18 cellular contexts compared by ENCODE assay signal in genomic region chrX:150905293-150905692, GRCh38. TPM values are rescaled to one million over a fixed set of nuclear protein-coding genes. Genes with fewer than 3 reads are reported as not detected.
DNase-seq lines count a peak whose midpoint lies in the region; ATAC-seq, FAIRE-seq and TF ChIP-seq lines count a peak whose summit lies in the region.
"Had no signal": no experiment of that assay in that cellular context is flagged by ENCODE, and none has a peak within 500 bp of the region (broad histone marks: within the 10 kb centered on the region; RNA-seq: fewer than 3 reads in every experiment).

No MANE protein-coding gene starts in this region.

- TF ChIP-seq CTCF in H9 (conservative IDR thresholded peaks at IDR 0.05) (no peak), bronchial epithelial cell (IDR thresholded peaks at IDR 0.05; ENCODE audit: insufficient read depth, low read length, severe bottlenecking) (no peak), glutamatergic neuron (IDR thresholded peaks at IDR 0.05; ENCODE audit: partially characterized antibody, unreplicated experiment) (no peak), GM13976 (IDR thresholded peaks at IDR 0.05; ENCODE audit: borderline replicate concordance, control extremely low read depth, extremely low read depth, insufficient read depth, missing control alignments) (no peak), Caco-2 (IDR thresholded peaks at IDR 0.05; ENCODE audit: insufficient read depth in 1 of 2, low read depth in 1 of 2, low read length in 1 of 2, severe bottlenecking in 1 of 2, unreplicated experiment in 1 of 2) (no peak)

- H3K14ac ChIP-seq in H9 (ENCODE audit: insufficient read depth, low read length) = no peak overlapping the region; the same call in 1 of the 2 replicates

- H3K4me2 ChIP-seq in H9 (ENCODE audit: insufficient read depth, insufficient read length, low read length) = no peak overlapping the region

- intact Hi-C loops in left colon (cut with DNase I, micrococcal nuclease) (no loop called here), Caco-2 (cut with micrococcal nuclease; ENCODE audit: unreplicated experiment) (no loop called here)

- BruUV-seq in Caco-2 (replicated peaks; lab: Mats Ljungman, UMichigan) = no TSS peak

- H3K9me3 ChIP-seq in H9 (ENCODE audit: control insufficient read depth, low read depth, low read length) = no peaks in the 10 kb centered on the region
- H3K9me3 ChIP-seq in Caco-2 = no peaks in the 10 kb centered on the region

- ATAC-seq in left colon = peak; percentile 67
- ATAC-seq: CD8-positive, alpha-beta T cell had no signal

- no peak overlapping the region for H3K23ac ChIP-seq in H9 (ENCODE audit: insufficient read length, low read depth, low read length)

- H2BK5ac ChIP-seq in H9 (ENCODE audit: insufficient read length, low read length) = no peak overlapping the region

- H3K27ac ChIP-seq in H9 (ENCODE audit: insufficient read length, low read depth, low read length) = no peak overlapping the region
- H3K27ac ChIP-seq: C4-2B, GM23248 had no signal

- H3K27me3 Mint-ChIP-seq in H9 (ENCODE audit: low read depth) (peaks cover 10% of the 10 kb centered on the region), glutamatergic neuron (ENCODE audit: unreplicated experiment) (no peaks in the 10 kb centered on the region), Caco-2 (ENCODE audit: insufficient read depth, unreplicated experiment) (peaks cover 13% of the 10 kb centered on the region)

- H3K4ac ChIP-seq in H9 (ENCODE audit: low read depth, low read length) = no peak overlapping the region

- no peak overlapping the region for H2AFZ ChIP-seq in H9 (ENCODE audit: low read length)
- H2AFZ ChIP-seq: GM23248 had no signal

- no peak overlapping the region for H3K18ac ChIP-seq in H9 (ENCODE audit: insufficient read length, low read depth, low read length)

- H3K56ac ChIP-seq in H9 (ENCODE audit: insufficient read length, low read depth, low read length) = no peak overlapping the region

- H3K36me3 ChIP-seq in bronchial epithelial cell (ENCODE audit: control insufficient read depth, insufficient read depth, low read length) (no peaks in the 10 kb centered on the region), Caco-2 (ENCODE audit: control insufficient read depth, insufficient read depth, low read length) (no peaks in the 10 kb centered on the region)

- H2BK20ac ChIP-seq in H9 (ENCODE audit: low read depth, low read length, poor library complexity, severe bottlenecking) = no peak overlapping the region

- no peaks in the 10 kb centered on the region for H4K20me1 ChIP-seq in H9 (ENCODE audit: control insufficient read depth, insufficient read depth, insufficient read length)

- no peaks in the 10 kb centered on the region; the same call in 1 of the 2 replicates for H3K27me3 ChIP-seq in H9 (ENCODE audit: insufficient read depth, low read length)
- H3K27me3 ChIP-seq in bronchial epithelial cell (ENCODE audit: control insufficient read depth, insufficient read depth, low read length) = no peaks in the 10 kb centered on the region
- no peaks in the 10 kb centered on the region for H3K27me3 ChIP-seq in Caco-2 (replicated peaks; ENCODE audit: control insufficient read depth, insufficient read depth, low read length)

- peaks cover 57 to 72% of the 10 kb centered on the region in 2 experiments for H3K9me3 Mint-ChIP-seq in H9
- no peaks in the 10 kb centered on the region for H3K9me3 Mint-ChIP-seq in glutamatergic neuron (ENCODE audit: unreplicated experiment)
- H3K9me3 Mint-ChIP-seq in Caco-2 (ENCODE audit: unreplicated experiment) = no peaks in the 10 kb centered on the region
- H3K9me3 Mint-ChIP-seq: CD4-positive, CD25-positive, alpha-beta regulatory T cell; CD8-positive, alpha-beta T cell had no signal

- CTCF ChIA-PET in Caco-2 (lab: Charles Lee) = no interaction called here

- no peak overlapping the region for H4K91ac ChIP-seq in H9 (ENCODE audit: insufficient read length, low read depth, low read length)

- H3T11ph ChIP-seq in H9 (ENCODE audit: low read length) = no peak overlapping the region

- H2BK12ac ChIP-seq in H9 (ENCODE audit: insufficient read length, low read depth, low read length) = peak overlapping the region; percentile 38

- POLR2A ChIA-PET in Caco-2 (lab: Charles Lee) = no interaction called here

- H3K27ac Mint-ChIP-seq in H9 (peak overlapping the region in 1 of 3 experiments; percentile 33; a peak in 1 of 7 replicates), glutamatergic neuron (ENCODE audit: unreplicated experiment) (no peak overlapping the region), Caco-2 (ENCODE audit: unreplicated experiment) (no peak overlapping the region)
- H3K27ac Mint-ChIP-seq: CD4-positive, CD25-positive, alpha-beta regulatory T cell; CD8-positive, alpha-beta T cell had no signal

- peaks cover 0 to 5% (median 4%) of the 10 kb centered on the region in 3 experiments; a peak in 4 of 7 replicates for H3K36me3 Mint-ChIP-seq in H9 (ENCODE audit: insufficient read depth in 1 of 3, low read depth in 3 of 3)
- H3K36me3 Mint-ChIP-seq in glutamatergic neuron (ENCODE audit: unreplicated experiment) = no peaks in the 10 kb centered on the region
- H3K36me3 Mint-ChIP-seq in Caco-2 (ENCODE audit: insufficient read depth, unreplicated experiment) = no peaks in the 10 kb centered on the region
- H3K36me3 Mint-ChIP-seq: CD4-positive, CD25-positive, alpha-beta regulatory T cell; CD8-positive, alpha-beta T cell had no signal

- WGBS in H9 (ENCODE audit: extremely low coverage, insufficient read length, low lambda C conversion rate) = no CpG with 5 or more reads among the region's 3 CpGs

- H3K23me2 ChIP-seq in H9 (ENCODE audit: insufficient read length, low read depth, low read length, poor library complexity, severe bottlenecking) = peaks cover 10% of the 10 kb centered on the region

- no peaks in the 10 kb centered on the region for H3K79me2 ChIP-seq in H9 (ENCODE audit: insufficient read depth, low read length)

- H2AK5ac ChIP-seq in H9 (ENCODE audit: insufficient read length, low read length) = no peak overlapping the region

- no peak overlapping the region for H3K4me3 ChIP-seq in bronchial epithelial cell (ENCODE audit: low read depth, low read length)
- H3K4me3 ChIP-seq in Caco-2 (ENCODE audit: low read depth, low read length) = no peak overlapping the region
- H3K4me3 ChIP-seq: GM23248 had no signal

- DNase-seq in H9 = no peak
- no peak for DNase-seq in bronchial epithelial cell (ENCODE audit: low read depth)
- no peak for DNase-seq in left colon
- no peak for DNase-seq in glutamatergic neuron
- no peak for DNase-seq in GM13976 (ENCODE audit: low spot score)
- DNase-seq in Caco-2 = no peak
- DNase-seq: CD4-positive, CD25-positive, alpha-beta regulatory T cell; CD8-positive, alpha-beta T cell; DMS 273 treated with DMSO at 0.1 percent for 48 hours; DMS79 treated with DMSO at 0.1 percent for 48 hours; GF-D8; GM23248; HCEC 1CT had no signal

- no peaks in the 10 kb centered on the region for H3K79me1 ChIP-seq in H9 (ENCODE audit: insufficient read depth, low read depth, low read length, poor library complexity, severe bottlenecking)

- H3K9ac ChIP-seq in H9 (ENCODE audit: extremely low read depth, insufficient read length, low read length) = no peak overlapping the region
- H3K9ac ChIP-seq: GM23248 had no signal

- H3K4me1 ChIP-seq in H9 (ENCODE audit: insufficient read depth, low read length) (peaks cover 19% of the 10 kb centered on the region; the same call in 1 of the 2 replicates), Caco-2 (no peaks in the 10 kb centered on the region)

- H4K5ac ChIP-seq in H9 (ENCODE audit: insufficient read length, low read depth, low read length) = no peak overlapping the region

- no peak overlapping the region for H2BK120ac ChIP-seq in H9 (ENCODE audit: low read depth, low read length, poor library complexity, severe bottlenecking)

- H3K4me3 Mint-ChIP-seq in H9 (peak overlapping the region in 1 of 2 experiments; percentile 29; a peak in 1 of 5 replicates), glutamatergic neuron (ENCODE audit: unreplicated experiment) (no peak overlapping the region), Caco-2 (ENCODE audit: unreplicated experiment) (no peak overlapping the region)
- H3K4me3 Mint-ChIP-seq: CD4-positive, CD25-positive, alpha-beta regulatory T cell; CD8-positive, alpha-beta T cell had no signal

- peak; percentile 28 for FAIRE-seq in bronchial epithelial cell (lab: Jason Lieb, UNC)
- FAIRE-seq: D721Med, GM12891, GM19239, H54 had no signal

- H3K4me1 Mint-ChIP-seq in H9 (peaks cover 36 to 46% of the 10 kb centered on the region in 2 experiments), glutamatergic neuron (ENCODE audit: low read depth, unreplicated experiment) (peaks cover 8% of the 10 kb centered on the region), Caco-2 (ENCODE audit: low read depth, unreplicated experiment) (no peaks in the 10 kb centered on the region)
- H3K4me1 Mint-ChIP-seq: CD4-positive, CD25-positive, alpha-beta regulatory T cell had no signal

- in situ Hi-C loops in GM13976 (cut with MboI; ENCODE audit: low sequenced_read_pairs, unreplicated experiment) = no loop called here

- H4K8ac ChIP-seq in H9 (replicated peaks; ENCODE audit: insufficient read length, low read depth, low read length) = no peak overlapping the region

- H2BK15ac ChIP-seq in H9 (ENCODE audit: low read depth, low read length) = no peak overlapping the region

RNA-seq across cellular contexts. Expression of gene CD99L2, which starts 6.8 kb away (rescaled TPM):
- 7.2 and 7.3 TPM in 2 replicates for total RNA-seq in H9 (2021)
- 7.7 and 10.8 TPM in 2 replicates for total RNA-seq in bronchial epithelial cell
- total RNA-seq in left colon = 10 to 100 TPM; 11.3 to 16.9 TPM
- total RNA-seq in glutamatergic neuron (ENCODE audit: unreplicated experiment) = 49.9 TPM
- total RNA-seq in Caco-2 (2022) = 8.6 and 9.3 TPM in 2 replicates
